Comparison of ENCODE assay signal across 1 cellular context in genomic region chr12:56078931-56079728, GRCh38.
TF ChIP-seq lines count a peak whose summit lies in the region.

No MANE protein-coding gene starts in this region.

TF ChIP-seq in GM12878, 131 proteins besides CTCF, POLR2A, EP300 and RAD21:
- TF ChIP-seq MTA3 (IDR thresholded peaks at IDR 0.05; ENCODE audit: borderline replicate concordance, low read length) (no peak), POLR2AphosphoS2 (IDR thresholded peaks at IDR 0.05; ENCODE audit: low read depth, low read length) (no peak), RB1 (IDR thresholded peaks at IDR 0.05; ENCODE audit: borderline replicate concordance) (0 out of 2 replicates have a peak, but pooled peaks have one; percentile 44), TCF3 (IDR thresholded peaks at IDR 0.05; ENCODE audit: borderline replicate concordance, insufficient read depth, low read depth, low read length) (peak; percentile 66; the same call in 1 of the 2 replicates), IKZF1 (conservative IDR thresholded peaks at IDR 0.05) (peak; percentile 53; the same call in 1 of the 2 replicates), GATAD2B (conservative IDR thresholded peaks at IDR 0.05; ENCODE audit: low read depth) (0 out of 2 replicates have a peak, but pooled peaks have one; percentile 39), CREB1 (IDR thresholded peaks at IDR 0.05; ENCODE audit: low read depth) (0 out of 2 replicates have a peak, but pooled peaks have one; percentile 19), NR2C2 (IDR thresholded peaks at IDR 0.05; ENCODE audit: borderline replicate concordance, control insufficient read depth, insufficient read length, low read depth) (no peak), ZNF384 (IDR thresholded peaks at IDR 0.05; ENCODE audit: borderline replicate concordance, low read depth, low read length) (no peak), TCF12 (IDR thresholded peaks at IDR 0.05; ENCODE audit: low read depth, low read length) (peak; percentile 72; the same call in 1 of the 2 replicates), SMAD1 (IDR thresholded peaks at IDR 0.05; ENCODE audit: low read depth, partially characterized antibody) (no peak), KAT2A (conservative IDR thresholded peaks at IDR 0.05; ENCODE audit: control insufficient read depth, low read depth, low read length) (no peak), CHD2 (IDR thresholded peaks at IDR 0.05; ENCODE audit: borderline replicate concordance, low read depth, low read length) (no peak), MEF2A (IDR thresholded peaks at IDR 0.05; ENCODE audit: insufficient read depth, low read depth, low read length) (no peak), SMC3 (IDR thresholded peaks at IDR 0.05; ENCODE audit: borderline replicate concordance, low read length) (0 out of 2 replicates have a peak, but pooled peaks have one; percentile 14), RUNX3 (IDR thresholded peaks at IDR 0.05; ENCODE audit: low read length) (peak; percentile 8; the same call in 1 of the 2 replicates)
